9 cellular contexts compared by ENCODE assay signal in genomic region chr19:8208710-8209110, GRCh38. TPM values are rescaled to one million over a fixed set of nuclear protein-coding genes. Genes with fewer than 3 reads are reported as not detected.
DNase-seq lines count a peak whose midpoint lies in the region; ATAC-seq, FAIRE-seq and TF ChIP-seq lines count a peak whose summit lies in the region.
"Had no signal": no experiment of that assay in that cellular context is flagged by ENCODE, and none has a peak within 500 bp of the region (broad histone marks: within the 10 kb centered on the region; RNA-seq: fewer than 3 reads in every experiment).

No MANE protein-coding gene starts in this region.

- H3K27me3 Mint-ChIP-seq in CD8-positive, alpha-beta T cell (ENCODE audit: low read depth): no peaks in the 10 kb centered on the region

- POLR2A ChIA-PET in CD8-positive, alpha-beta T cell (lab: Charles Lee): interaction anchor here (1.0 to 1.4 kb wide), 2 partner anchors 30 to 112 kb away, joined by 3 to 6 read pairs; partner anchors contain the start of genes NDUFA7 and RPS28

- peaks cover 23% of the 10 kb centered on the region for H3K4me1 Mint-ChIP-seq in CD8-positive, alpha-beta T cell (ENCODE audit: low read depth)

- CTCF ChIA-PET in CD8-positive, alpha-beta T cell (lab: Charles Lee): interaction anchor here (0.9 kb wide), 1 partner anchor 34 kb away, joined by 3 read pairs; no protein-coding TSS in a partner anchor

- H3K4me3 ChIP-seq in CD8-positive, alpha-beta T cell (ENCODE audit: low read depth, low read length): peak overlapping the region; percentile 53
- H3K4me3 ChIP-seq in H7 (ENCODE audit: insufficient read depth, low read depth, low read length): peak overlapping the region; percentile 54
- H3K4me3 ChIP-seq in foreskin fibroblast (ENCODE audit: low read depth in 1 of 2, low read length in 2 of 2): peak overlapping the region; percentile 32 to 41

- no peak for TF ChIP-seq POLR2A in GM12891 (IDR thresholded peaks at IDR 0.05; ENCODE audit: low read depth, low read length)

- no peak for DNase-seq in CD8-positive, alpha-beta T cell
- DNase-seq in H7: no peak
- no peak for DNase-seq in foreskin fibroblast
- peak; percentile 93 for DNase-seq in posterior vena cava (ENCODE audit: low spot score)
- no peak for DNase-seq in hepatic stellate cell (ENCODE audit: low spot score)
- DNase-seq in NCI-H187 (lab: John Stamatoyannopoulos, UW): no peak
- DNase-seq in GM12891 (ENCODE audit: insufficient read length, low spot score): no peak

- no peaks in the 10 kb centered on the region for H3K36me3 ChIP-seq in CD8-positive, alpha-beta T cell (ENCODE audit: insufficient read depth, low read length)
- H3K36me3 ChIP-seq in H7 (replicated peaks; ENCODE audit: control insufficient read depth, insufficient read depth, low read length): peaks cover 6% of the 10 kb centered on the region

- no peak for FAIRE-seq in GM12891 (lab: Jason Lieb, UNC)
- FAIRE-seq: islet of Langerhans had no signal

- peak overlapping the region; percentile 80 for H3K4me3 Mint-ChIP-seq in CD8-positive, alpha-beta T cell

- H3K36me3 Mint-ChIP-seq in CD8-positive, alpha-beta T cell: peaks cover 10% of the 10 kb centered on the region

- H3K27me3 ChIP-seq in CD8-positive, alpha-beta T cell (ENCODE audit: insufficient read depth, low read length): no peaks in the 10 kb centered on the region
- no peaks in the 10 kb centered on the region for H3K27me3 ChIP-seq in H7 (ENCODE audit: control insufficient read depth, insufficient read depth, low read length)

- H3K27ac Mint-ChIP-seq in CD8-positive, alpha-beta T cell: no peak overlapping the region

- no peak for ATAC-seq in CD8-positive, alpha-beta T cell
- peak; percentile 60 for ATAC-seq in SK-N-SH treated with all-trans-retinoic acid at 6 μM for 48 hours

- no peaks in the 10 kb centered on the region for H3K9me3 ChIP-seq in CD8-positive, alpha-beta T cell (ENCODE audit: low read length)

- peaks cover 22% of the 10 kb centered on the region for H3K4me1 ChIP-seq in CD8-positive, alpha-beta T cell (ENCODE audit: insufficient read depth, low read length)

- no peaks in the 10 kb centered on the region for H3K9me3 Mint-ChIP-seq in CD8-positive, alpha-beta T cell

- intact Hi-C loops in CD8-positive, alpha-beta T cell (cut with DNase I, micrococcal nuclease): loop anchor here (1.0 to 2.0 kb wide), 7 partner anchors 14 to 265 kb away; partner anchors contain the start of genes ELAVL1 (in 1 of the 2), NDUFA7 (in 1 of the 2), RPS28 (in 1 of the 2) and TIMM44 (in 1 of the 2)
- intact Hi-C loops in posterior vena cava (cut with DNase I): loop anchor here in 1 of 2 donors (5.0 kb wide), 1 partner anchor 191 kb away; no protein-coding TSS in a partner anchor

- TF ChIP-seq CTCF in CD8-positive, alpha-beta T cell (IDR thresholded peaks at IDR 0.05): no peak
- TF ChIP-seq CTCF in foreskin fibroblast (IDR thresholded peaks at IDR 0.05; ENCODE audit: low read depth, low read length): no peak

- H3K27ac ChIP-seq in CD8-positive, alpha-beta T cell (ENCODE audit: low read depth, low read length): no peak overlapping the region

TF ChIP-seq in SK-N-SH treated with all-trans-retinoic acid at 6 μM for 48 hours, 23 proteins besides CTCF, POLR2A, EP300 and RAD21:
- TF ChIP-seq OSR1 (CRISPR knock-in tag; IDR thresholded peaks at IDR 0.05) (no peak), ZNF8 (CRISPR knock-in tag; IDR thresholded peaks at IDR 0.05) (no peak), ZFP3 (CRISPR knock-in tag; IDR thresholded peaks at IDR 0.05) (no peak), PATZ1 (CRISPR knock-in tag; IDR thresholded peaks at IDR 0.05; ENCODE audit: borderline replicate concordance) (no peak)

TF ChIP-seq in GM12891, 5 proteins besides CTCF, POLR2A, EP300 and RAD21:
- no peak for TF ChIP-seq PAX5 (IDR thresholded peaks at IDR 0.05; ENCODE audit: insufficient read depth, low read length, severe bottlenecking)
- TF ChIP-seq SPI1 (IDR thresholded peaks at IDR 0.05; ENCODE audit: low read depth, low read length): no peak
- no peak for TF ChIP-seq TAF1 (IDR thresholded peaks at IDR 0.05; ENCODE audit: low read depth, low read length)
- TF ChIP-seq POU2F2 (IDR thresholded peaks at IDR 0.05; ENCODE audit: low read depth, low read length): no peak
- TF ChIP-seq POLR2AphosphoS5 (IDR thresholded peaks at IDR 0.05; ENCODE audit: low read depth, low read length): no peak

RNA-seq across cellular contexts. Expression of gene CERS4, which starts 0.5 kb away (rescaled TPM):
- 1 to 10 TPM; 6.9 to 7.2 TPM for total RNA-seq in CD8-positive, alpha-beta T cell
- 116 and 117 TPM in 2 replicates for total RNA-seq in H7 (2014; rRNA removed; shearing (Covaris generic))
- 10 to 100 TPM; 23.2 to 28.8 TPM for total RNA-seq in posterior vena cava
- polyA plus RNA-seq in GM12891 (2012; ENCODE audit: low read depth, missing spikeins): 33.2 TPM

RNA-seq across cellular contexts. Expression of gene FBN3, which starts 59.3 kb away (rescaled TPM):
- under 1 TPM; 0.03 to 0.06 TPM for total RNA-seq in CD8-positive, alpha-beta T cell
- 13.7 and 15.9 TPM in 2 replicates for total RNA-seq in H7 (2014; rRNA removed; shearing (Covaris generic))
- total RNA-seq in posterior vena cava: not detected
- polyA plus RNA-seq in GM12891 (2012; ENCODE audit: low read depth, missing spikeins): 0.03 TPM

Comparison
In these comparisons a context has a peak if more than half of its experiments do, and no peak if none do; other contexts are left out.
1. RNA of gene FBN3, which starts 59.3 kb away (total RNA-seq): 13.7 to 15.9 TPM in H7; 0.03 to 0.06 TPM in CD8-positive, alpha-beta T cell and not detected in posterior vena cava; every median in the first group is over 10 times any median in the second.
2. Peak in every context shown above with its lines, with median percentiles within 50 percentile points of each other: H3K4me3 ChIP-seq.